In the genomic region with DNA sequence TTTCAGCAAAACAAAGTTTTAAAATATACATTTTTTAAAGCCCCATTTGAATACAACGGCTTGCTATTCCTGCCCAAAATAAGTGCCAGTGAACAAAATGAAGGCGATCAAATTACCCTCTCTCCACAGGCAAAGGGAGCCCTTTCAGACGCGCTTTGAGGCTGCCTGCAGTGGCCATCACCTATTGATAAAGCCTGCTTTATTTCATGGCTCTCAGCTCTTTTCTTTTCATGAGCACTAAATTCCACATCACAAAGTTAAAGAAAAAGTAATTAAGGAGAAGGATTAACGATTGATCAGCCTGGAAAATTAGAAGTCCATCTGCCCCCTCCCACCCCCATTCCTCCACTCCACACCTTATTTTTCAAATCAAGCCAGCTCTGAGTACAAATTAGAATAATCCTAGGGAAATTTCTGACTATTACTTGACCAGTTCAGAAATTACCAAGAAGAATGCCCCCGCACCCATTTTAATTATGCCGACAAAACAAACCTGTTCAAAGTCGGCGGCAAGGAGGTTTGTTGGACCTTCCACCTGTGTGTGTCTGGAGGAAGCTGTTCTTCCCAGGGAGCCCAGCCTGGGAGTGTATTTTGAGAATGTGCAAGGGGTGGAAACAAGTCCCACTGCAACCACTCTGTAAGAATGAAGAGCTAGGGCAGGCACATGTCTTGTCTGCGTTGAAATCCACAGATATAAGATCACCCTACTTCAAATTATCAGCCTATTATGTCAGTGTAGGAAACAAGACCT, we compare ENCODE assay signal across 14 cellular contexts.
"Had no signal": no experiment of that assay in that cellular context is flagged by ENCODE, and none has a peak within 500 bp of the region (broad histone marks: within the 10 kb centered on the region; RNA-seq: fewer than 3 reads in every experiment).

No MANE protein-coding gene starts in this region.

- H3K27me3 ChIP-seq: gastrocnemius medialis had no signal

- H3K4me3 Mint-ChIP-seq: activated B cell treated with CpG ODN at 0.5 μM for 24 hours; activated CD4-positive, alpha-beta T cell treated with anti-CD3 and anti-CD28 coated beads, Interleukin-2, amount 10 ng/mL, durations not matched to agents 24 days and 14 days; stimulated activated effector memory CD8-positive, alpha-beta T cell treated with anti-CD3 and anti-CD28 coated beads, Interleukin-12 subunit alpha, Interleukin-12 subunit beta, amount 100 ng/mL, for 72 hours had no signal

- H3K36me3 ChIP-seq: gastrocnemius medialis, heart left ventricle, thoracic aorta had no signal

- DNase-seq: activated B cell treated with CpG ODN at 0.5 μM for 24 hours; activated CD4-positive, alpha-beta T cell treated with anti-CD3 and anti-CD28 coated beads, Interleukin-2, amount 10 ng/mL, durations not matched to agents 24 days and 14 days; activated CD8-positive, alpha-beta memory T cell treated with anti-CD3 and anti-CD28 coated beads, Interleukin-2, amount 50 U/mL, for 48 hours; activated naive CD4-positive, alpha-beta T cell; anterior cingulate cortex; cortex of kidney; erythroblast; gastrocnemius medialis; heart left ventricle; left colon; T-helper 2 cell had no signal

- H3K9me3 ChIP-seq: gastrocnemius medialis, heart left ventricle, thoracic aorta had no signal

- H3K4me1 Mint-ChIP-seq: activated B cell treated with CpG ODN at 0.5 μM for 24 hours; activated CD4-positive, alpha-beta T cell treated with anti-CD3 and anti-CD28 coated beads, Interleukin-2, amount 10 ng/mL, durations not matched to agents 24 days and 14 days; stimulated activated effector memory CD8-positive, alpha-beta T cell treated with anti-CD3 and anti-CD28 coated beads, Interleukin-12 subunit alpha, Interleukin-12 subunit beta, amount 100 ng/mL, for 72 hours had no signal

- H3K9me3 Mint-ChIP-seq: activated B cell treated with CpG ODN at 0.5 μM for 24 hours; activated CD4-positive, alpha-beta T cell treated with anti-CD3 and anti-CD28 coated beads, Interleukin-2, amount 10 ng/mL, durations not matched to agents 24 days and 14 days; stimulated activated effector memory CD8-positive, alpha-beta T cell treated with anti-CD3 and anti-CD28 coated beads, Interleukin-12 subunit alpha, Interleukin-12 subunit beta, amount 100 ng/mL, for 72 hours had no signal

- H3K36me3 Mint-ChIP-seq: stimulated activated effector memory CD8-positive, alpha-beta T cell treated with anti-CD3 and anti-CD28 coated beads, Interleukin-12 subunit alpha, Interleukin-12 subunit beta, amount 100 ng/mL, for 72 hours had no signal

- H3K27ac Mint-ChIP-seq: activated B cell treated with CpG ODN at 0.5 μM for 24 hours; activated CD4-positive, alpha-beta T cell treated with anti-CD3 and anti-CD28 coated beads, Interleukin-2, amount 10 ng/mL, durations not matched to agents 24 days and 14 days; stimulated activated effector memory CD8-positive, alpha-beta T cell treated with anti-CD3 and anti-CD28 coated beads, Interleukin-12 subunit alpha, Interleukin-12 subunit beta, amount 100 ng/mL, for 72 hours had no signal

- H3K27ac ChIP-seq: gastrocnemius medialis, heart left ventricle, thoracic aorta had no signal

- H3K4me1 ChIP-seq: gastrocnemius medialis had no signal

- ATAC-seq: gastrocnemius medialis; heart left ventricle; left colon; stimulated activated effector memory CD8-positive, alpha-beta T cell treated with anti-CD3 and anti-CD28 coated beads, Interleukin-12 subunit alpha, Interleukin-12 subunit beta, amount 100 ng/mL, for 72 hours had no signal

- H3K4me3 ChIP-seq: gastrocnemius medialis, heart left ventricle, lung, thoracic aorta had no signal
